Comparison of ENCODE assay signal across 13 cellular contexts in the genomic region with DNA sequence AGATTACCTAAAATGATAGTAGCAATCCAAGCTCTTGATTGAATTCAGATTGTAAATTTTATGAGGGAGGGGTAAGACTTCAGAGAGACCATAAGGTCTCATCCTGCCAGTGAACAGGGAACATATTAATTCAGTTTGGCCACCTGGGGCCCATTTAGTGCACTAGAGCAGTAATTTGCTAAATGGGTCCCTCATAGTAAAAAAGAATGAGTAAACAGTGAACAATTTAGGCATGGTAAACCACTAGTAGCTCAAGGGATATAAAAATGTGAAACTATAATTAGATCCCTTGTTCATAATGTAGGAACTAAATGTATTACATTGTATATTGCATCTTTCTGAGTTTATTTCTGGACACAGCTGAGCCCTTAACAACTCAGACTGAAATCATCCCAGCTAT. TPM values are rescaled to one million over a fixed set of nuclear protein-coding genes. Genes with fewer than 3 reads are reported as not detected.
DNase-seq lines count a peak whose midpoint lies in the region; ATAC-seq and TF ChIP-seq lines count a peak whose summit lies in the region.
"Had no signal": no experiment of that assay in that cellular context is flagged by ENCODE, and none has a peak within 500 bp of the region (broad histone marks: within the 10 kb centered on the region; RNA-seq: fewer than 3 reads in every experiment).

No MANE protein-coding gene starts in this region.

- no peak for ATAC-seq in SK-N-SH treated with all-trans-retinoic acid at 6 μM for 48 hours
- no peak for ATAC-seq in activated naive CD4-positive, alpha-beta T cell treated with anti-CD3 and anti-CD28 coated beads, Interleukin-2, amount 50 U/mL, for 72 hours

- no peaks in the 10 kb centered on the region for H3K9me3 Mint-ChIP-seq in activated naive CD4-positive, alpha-beta T cell treated with anti-CD3 and anti-CD28 coated beads, Interleukin-2, amount 50 U/mL, for 72 hours

- in situ Hi-C loops in ACHN (cut with HindIII; ENCODE audit: low pct_ligation_motif_present, low pct_unique_long_range_greater_than_20kb, low sequenced_read_pairs): no loop called here

- H3K27ac Mint-ChIP-seq in activated naive CD4-positive, alpha-beta T cell treated with anti-CD3 and anti-CD28 coated beads, Interleukin-2, amount 50 U/mL, for 72 hours: no peak overlapping the region

- no peaks in the 10 kb centered on the region for H3K36me3 Mint-ChIP-seq in activated naive CD4-positive, alpha-beta T cell treated with anti-CD3 and anti-CD28 coated beads, Interleukin-2, amount 50 U/mL, for 72 hours

- DNase-seq in NCI-H2107 treated with DMSO at 0.1 percent for 48 hours (lab: John Stamatoyannopoulos, UW; ENCODE audit: unreplicated experiment) (peak; percentile 83), NCI-H2107 (lab: John Stamatoyannopoulos, UW) (no peak), NCI-H1930 (lab: John Stamatoyannopoulos, UW) (peak; percentile 56 to 89), ACHN (no peak)
- DNase-seq in activated CD4-positive, alpha-beta T cell treated with anti-CD3 and anti-CD28 coated beads, Interleukin-2, amount 50 U/mL, for 4 hours: no peak
- no peak for DNase-seq in effector CD4-positive, alpha-beta T cell
- no peak for DNase-seq in activated naive CD4-positive, alpha-beta T cell treated with anti-CD3 and anti-CD28 coated beads, Interleukin-2, amount 50 U/mL, for 72 hours (ENCODE audit: low spot score in 2 of 2)
- DNase-seq: 8988T; activated CD4-positive, alpha-beta T cell treated with anti-CD3 and anti-CD28 coated beads for 48 hours; activated effector memory CD4-positive, alpha-beta T cell treated with Interleukin-2 at 50 U/mL for 16 hours; hypothalamus; KBM-7 had no signal

TF ChIP-seq in SK-N-SH treated with all-trans-retinoic acid at 6 μM for 48 hours, 23 proteins besides CTCF, POLR2A, EP300 and RAD21:
- TF ChIP-seq ZC3H10 (CRISPR knock-in tag; IDR thresholded peaks at IDR 0.05) (no peak), ISL1 (CRISPR knock-in tag; IDR thresholded peaks at IDR 0.05) (peak; percentile 44)

RNA-seq across cellular contexts. Expression of a gene that starts 4.9 kb away (rescaled TPM):
- 10 to 100 TPM in 1 of 2 donors, 1 to 10 TPM in 1; 7.8 to 10.5 TPM for total RNA-seq in activated naive CD4-positive, alpha-beta T cell treated with anti-CD3 and anti-CD28 coated beads, Interleukin-2, amount 50 U/mL, for 72 hours

Comparison
In these comparisons a context has a peak if more than half of its experiments do, and no peak if none do; other contexts are left out.
1. DNase-seq: peak in NCI-H2107 treated with DMSO at 0.1 percent for 48 hours (single experiment) and NCI-H1930 (2 of 2); none in NCI-H2107 (single experiment), ACHN (single experiment), activated CD4-positive, alpha-beta T cell treated with anti-CD3 and anti-CD28 coated beads, Interleukin-2, amount 50 U/mL, for 4 hours (0 of 2), effector CD4-positive, alpha-beta T cell (single experiment) and activated naive CD4-positive, alpha-beta T cell treated with anti-CD3 and anti-CD28 coated beads, Interleukin-2, amount 50 U/mL, for 72 hours (0 of 2).